28 cellular contexts compared by ENCODE assay signal in genomic region chr14:60058087-60058486, GRCh38.
"Had no signal": no experiment of that assay in that cellular context is flagged by ENCODE, and none has a peak within 500 bp of the region (broad histone marks: within the 10 kb centered on the region; RNA-seq: fewer than 3 reads in every experiment).

No MANE protein-coding gene starts in this region.

- H3K79me2 ChIP-seq: parathyroid adenoma had no signal

- H3K36me3 ChIP-seq: neural progenitor cell, right lobe of liver, sigmoid colon, stomach, thoracic aorta, thyroid gland, tibial nerve, upper lobe of left lung, vagina had no signal

- H3K4me3 Mint-ChIP-seq: natural killer cell; nephron; neural progenitor cell; stimulated activated effector memory CD8-positive, alpha-beta T cell treated with anti-CD3 and anti-CD28 coated beads, Interleukin-12 subunit alpha, Interleukin-12 subunit beta, amount 100 ng/mL, for 72 hours; stimulated activated naive B cell treated with anti-CD40 and anti-IgM and Interleukin-4, amounts not matched to agents 10 μg/mL and 1 μg/mL and 100 μg/mL, for 72 hours; stimulated activated naive CD8-positive, alpha-beta T cell treated with anti-CD3 and anti-CD28 coated beads, Interleukin-15, Interleukin-2, amounts not matched to agents 100 ng/mL and 50 ng/mL, for 24 hours had no signal

- H3K9me3 Mint-ChIP-seq: natural killer cell; nephron; neural progenitor cell; stimulated activated effector memory CD8-positive, alpha-beta T cell treated with anti-CD3 and anti-CD28 coated beads, Interleukin-12 subunit alpha, Interleukin-12 subunit beta, amount 100 ng/mL, for 72 hours; stimulated activated naive B cell treated with anti-CD40 and anti-IgM and Interleukin-4, amounts not matched to agents 10 μg/mL and 1 μg/mL and 100 μg/mL, for 72 hours; stimulated activated naive CD8-positive, alpha-beta T cell treated with anti-CD3 and anti-CD28 coated beads, Interleukin-15, Interleukin-2, amounts not matched to agents 100 ng/mL and 50 ng/mL, for 24 hours had no signal

- H3K9ac ChIP-seq: neural progenitor cell, parathyroid adenoma had no signal

- DNase-seq: natural killer cell; occipital lobe; posterior cingulate gyrus; psoas muscle; right cardiac atrium; right lobe of liver; sigmoid colon; small intestine; stimulated activated CD4-positive, alpha-beta T cell treated with anti-CD3 and anti-CD28 coated beads, Interleukin-15, amount 100 ng/mL, for 24 hours; stimulated activated CD4-positive, alpha-beta T cell treated with anti-CD3 and anti-CD28 coated beads, Interleukin-2, amount 100 ng/mL, for 24 hours; stimulated activated CD4-positive, alpha-beta T cell treated with anti-CD3 and anti-CD28 coated beads, Interleukin-2, amount 100 ng/mL, for 48 hours; stimulated activated CD4-positive, alpha-beta T cell treated with anti-CD3 and anti-CD28 coated beads, Interleukin-4, amount 100 ng/mL, for 24 hours; stimulated activated naive B cell treated with anti-CD40 and anti-IgM and Interleukin-4, amounts not matched to agents 10 μg/mL and 1 μg/mL and 100 μg/mL, for 72 hours; stimulated activated naive CD4-positive, alpha-beta T cell treated with Interleukin-2 at 50 U/mL for 16 hours; stomach; thyroid gland; trophoblast cell; upper lobe of left lung had no signal

- FAIRE-seq: small intestine, urothelium cell line had no signal

- H3K4me2 ChIP-seq: neural progenitor cell had no signal

- H2AFZ ChIP-seq: neural progenitor cell, parathyroid adenoma had no signal

- H3K36me3 Mint-ChIP-seq: natural killer cell; neural progenitor cell; stimulated activated effector memory CD8-positive, alpha-beta T cell treated with anti-CD3 and anti-CD28 coated beads, Interleukin-12 subunit alpha, Interleukin-12 subunit beta, amount 100 ng/mL, for 72 hours; stimulated activated naive B cell treated with anti-CD40 and anti-IgM and Interleukin-4, amounts not matched to agents 10 μg/mL and 1 μg/mL and 100 μg/mL, for 72 hours had no signal

- H3K27me3 Mint-ChIP-seq: progenitor cell of endocrine pancreas had no signal

- H3K27me3 ChIP-seq: neural progenitor cell, right lobe of liver, sigmoid colon, stomach, thyroid gland, tibial nerve, upper lobe of left lung, vagina had no signal

- H3K9me3 ChIP-seq: psoas muscle, right lobe of liver, sigmoid colon, thoracic aorta, thyroid gland, upper lobe of left lung, vagina had no signal

- ATAC-seq: natural killer cell; psoas muscle; right cardiac atrium; right lobe of liver; stimulated activated effector memory CD8-positive, alpha-beta T cell treated with anti-CD3 and anti-CD28 coated beads, Interleukin-12 subunit alpha, Interleukin-12 subunit beta, amount 100 ng/mL, for 72 hours; stimulated activated naive B cell treated with anti-CD40 and anti-IgM and Interleukin-4, amounts not matched to agents 10 μg/mL and 1 μg/mL and 100 μg/mL, for 72 hours had no signal

- H3K27ac ChIP-seq: neural progenitor cell, parathyroid adenoma, psoas muscle, right lobe of liver, sigmoid colon, stomach, thoracic aorta, thyroid gland, tibial nerve, upper lobe of left lung, vagina had no signal

- H3K4me3 ChIP-seq: neural progenitor cell, psoas muscle, right lobe of liver, sigmoid colon, stomach, thoracic aorta, thyroid gland, tibial nerve, upper lobe of left lung, vagina had no signal

- H3K4me1 ChIP-seq: neural progenitor cell, parathyroid adenoma, psoas muscle, right lobe of liver, sigmoid colon, stomach, thyroid gland, tibial nerve, upper lobe of left lung had no signal

- H3K27ac Mint-ChIP-seq: natural killer cell; nephron; neural progenitor cell; progenitor cell of endocrine pancreas; stimulated activated effector memory CD8-positive, alpha-beta T cell treated with anti-CD3 and anti-CD28 coated beads, Interleukin-12 subunit alpha, Interleukin-12 subunit beta, amount 100 ng/mL, for 72 hours; stimulated activated naive B cell treated with anti-CD40 and anti-IgM and Interleukin-4, amounts not matched to agents 10 μg/mL and 1 μg/mL and 100 μg/mL, for 72 hours; stimulated activated naive CD8-positive, alpha-beta T cell treated with anti-CD3 and anti-CD28 coated beads, Interleukin-15, Interleukin-2, amounts not matched to agents 100 ng/mL and 50 ng/mL, for 24 hours had no signal

- H3K4me1 Mint-ChIP-seq: natural killer cell; nephron; neural progenitor cell; stimulated activated effector memory CD8-positive, alpha-beta T cell treated with anti-CD3 and anti-CD28 coated beads, Interleukin-12 subunit alpha, Interleukin-12 subunit beta, amount 100 ng/mL, for 72 hours; stimulated activated naive B cell treated with anti-CD40 and anti-IgM and Interleukin-4, amounts not matched to agents 10 μg/mL and 1 μg/mL and 100 μg/mL, for 72 hours had no signal
